Comparison of ENCODE assay signal across 1 cellular context in the genomic region with DNA sequence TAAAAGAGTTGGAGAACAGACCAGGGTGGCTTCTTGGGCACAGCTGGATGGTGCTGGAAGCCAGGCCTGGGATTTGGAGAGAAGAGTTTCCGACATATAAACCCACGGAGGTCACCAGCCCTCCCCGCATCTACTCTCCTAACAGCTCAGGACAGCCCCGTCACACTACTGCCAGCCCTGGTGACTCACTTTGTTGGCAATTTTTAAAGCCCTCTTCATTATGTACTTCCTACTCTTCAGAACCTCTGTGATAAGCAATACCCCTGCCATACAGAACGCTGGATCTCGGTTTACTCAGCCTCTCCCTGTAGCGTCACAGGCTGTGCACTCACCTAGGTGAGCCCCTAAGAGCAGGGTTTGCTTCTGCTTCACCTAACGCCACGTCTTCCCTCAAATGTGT.
TF ChIP-seq lines count a peak whose summit lies in the region.

No MANE protein-coding gene starts in this region.

TF ChIP-seq in HepG2, 621 proteins besides CTCF, POLR2A, EP300 and RAD21 (continued from another document):
- TF ChIP-seq, protein P1, sequence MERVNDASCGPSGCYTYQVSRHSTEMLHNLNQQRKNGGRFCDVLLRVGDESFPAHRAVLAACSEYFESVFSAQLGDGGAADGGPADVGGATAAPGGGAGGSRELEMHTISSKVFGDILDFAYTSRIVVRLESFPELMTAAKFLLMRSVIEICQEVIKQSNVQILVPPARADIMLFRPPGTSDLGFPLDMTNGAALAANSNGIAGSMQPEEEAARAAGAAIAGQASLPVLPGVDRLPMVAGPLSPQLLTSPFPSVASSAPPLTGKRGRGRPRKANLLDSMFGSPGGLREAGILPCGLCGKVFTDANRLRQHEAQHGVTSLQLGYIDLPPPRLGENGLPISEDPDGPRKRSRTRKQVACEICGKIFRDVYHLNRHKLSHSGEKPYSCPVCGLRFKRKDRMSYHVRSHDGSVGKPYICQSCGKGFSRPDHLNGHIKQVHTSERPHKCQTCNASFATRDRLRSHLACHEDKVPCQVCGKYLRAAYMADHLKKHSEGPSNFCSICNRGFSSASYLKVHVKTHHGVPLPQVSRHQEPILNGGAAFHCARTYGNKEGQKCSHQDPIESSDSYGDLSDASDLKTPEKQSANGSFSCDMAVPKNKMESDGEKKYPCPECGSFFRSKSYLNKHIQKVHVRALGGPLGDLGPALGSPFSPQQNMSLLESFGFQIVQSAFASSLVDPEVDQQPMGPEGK (CRISPR knock-in tag; IDR thresholded peaks at IDR 0.05): no peak
- TF ChIP-seq, protein P2, sequence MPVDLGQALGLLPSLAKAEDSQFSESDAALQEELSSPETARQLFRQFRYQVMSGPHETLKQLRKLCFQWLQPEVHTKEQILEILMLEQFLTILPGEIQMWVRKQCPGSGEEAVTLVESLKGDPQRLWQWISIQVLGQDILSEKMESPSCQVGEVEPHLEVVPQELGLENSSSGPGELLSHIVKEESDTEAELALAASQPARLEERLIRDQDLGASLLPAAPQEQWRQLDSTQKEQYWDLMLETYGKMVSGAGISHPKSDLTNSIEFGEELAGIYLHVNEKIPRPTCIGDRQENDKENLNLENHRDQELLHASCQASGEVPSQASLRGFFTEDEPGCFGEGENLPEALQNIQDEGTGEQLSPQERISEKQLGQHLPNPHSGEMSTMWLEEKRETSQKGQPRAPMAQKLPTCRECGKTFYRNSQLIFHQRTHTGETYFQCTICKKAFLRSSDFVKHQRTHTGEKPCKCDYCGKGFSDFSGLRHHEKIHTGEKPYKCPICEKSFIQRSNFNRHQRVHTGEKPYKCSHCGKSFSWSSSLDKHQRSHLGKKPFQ (CRISPR knock-in tag; IDR thresholded peaks at IDR 0.05; ENCODE audit: insufficient replicate concordance): no peak
- TF ChIP-seq ATF7-NPFF (CRISPR knock-in tag; IDR thresholded peaks at IDR 0.05; ENCODE audit: low read depth): no peak
- no peak for TF ChIP-seq ZNF3 (CRISPR knock-in tag; IDR thresholded peaks at IDR 0.05)
- TF ChIP-seq ZNF441 (CRISPR knock-in tag; IDR thresholded peaks at IDR 0.05; ENCODE audit: borderline replicate concordance): no peak
- no peak for TF ChIP-seq ZFX (CRISPR knock-in tag; IDR thresholded peaks at IDR 0.05; ENCODE audit: low read depth)
- TF ChIP-seq, protein P3, sequence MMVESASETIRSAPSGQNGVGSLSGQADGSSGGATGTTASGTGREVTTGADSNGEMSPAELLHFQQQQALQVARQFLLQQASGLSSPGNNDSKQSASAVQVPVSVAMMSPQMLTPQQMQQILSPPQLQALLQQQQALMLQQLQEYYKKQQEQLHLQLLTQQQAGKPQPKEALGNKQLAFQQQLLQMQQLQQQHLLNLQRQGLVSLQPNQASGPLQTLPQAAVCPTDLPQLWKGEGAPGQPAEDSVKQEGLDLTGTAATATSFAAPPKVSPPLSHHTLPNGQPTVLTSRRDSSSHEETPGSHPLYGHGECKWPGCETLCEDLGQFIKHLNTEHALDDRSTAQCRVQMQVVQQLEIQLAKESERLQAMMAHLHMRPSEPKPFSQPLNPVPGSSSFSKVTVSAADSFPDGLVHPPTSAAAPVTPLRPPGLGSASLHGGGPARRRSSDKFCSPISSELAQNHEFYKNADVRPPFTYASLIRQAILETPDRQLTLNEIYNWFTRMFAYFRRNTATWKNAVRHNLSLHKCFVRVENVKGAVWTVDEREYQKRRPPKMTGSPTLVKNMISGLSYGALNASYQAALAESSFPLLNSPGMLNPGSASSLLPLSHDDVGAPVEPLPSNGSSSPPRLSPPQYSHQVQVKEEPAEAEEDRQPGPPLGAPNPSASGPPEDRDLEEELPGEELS (CRISPR knock-in tag; IDR thresholded peaks at IDR 0.05): no peak
- no peak for TF ChIP-seq ISX (CRISPR knock-in tag; conservative IDR thresholded peaks at IDR 0.05)
- no peak for TF ChIP-seq KAT8 (CRISPR knock-in tag; IDR thresholded peaks at IDR 0.05)
- TF ChIP-seq, protein P4, sequence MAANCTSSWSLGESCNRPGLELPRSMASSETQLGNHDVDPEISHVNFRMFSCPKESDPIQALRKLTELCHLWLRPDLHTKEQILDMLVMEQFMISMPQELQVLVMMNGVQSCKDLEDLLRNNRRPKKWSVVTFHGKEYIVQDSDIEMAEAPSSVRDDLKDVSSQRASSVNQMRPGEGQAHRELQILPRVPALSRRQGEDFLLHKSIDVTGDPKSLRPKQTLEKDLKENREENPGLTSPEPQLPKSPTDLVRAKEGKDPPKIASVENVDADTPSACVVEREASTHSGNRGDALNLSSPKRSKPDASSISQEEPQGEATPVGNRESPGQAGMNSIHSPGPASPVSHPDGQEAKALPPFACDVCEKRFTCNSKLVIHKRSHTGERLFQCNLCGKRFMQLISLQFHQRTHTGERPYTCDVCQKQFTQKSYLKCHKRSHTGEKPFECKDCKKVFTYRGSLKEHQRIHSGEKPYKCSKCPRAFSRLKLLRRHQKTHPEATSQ (CRISPR knock-in tag; IDR thresholded peaks at IDR 0.05; ENCODE audit: borderline replicate concordance): no peak
- TF ChIP-seq, protein P5, sequence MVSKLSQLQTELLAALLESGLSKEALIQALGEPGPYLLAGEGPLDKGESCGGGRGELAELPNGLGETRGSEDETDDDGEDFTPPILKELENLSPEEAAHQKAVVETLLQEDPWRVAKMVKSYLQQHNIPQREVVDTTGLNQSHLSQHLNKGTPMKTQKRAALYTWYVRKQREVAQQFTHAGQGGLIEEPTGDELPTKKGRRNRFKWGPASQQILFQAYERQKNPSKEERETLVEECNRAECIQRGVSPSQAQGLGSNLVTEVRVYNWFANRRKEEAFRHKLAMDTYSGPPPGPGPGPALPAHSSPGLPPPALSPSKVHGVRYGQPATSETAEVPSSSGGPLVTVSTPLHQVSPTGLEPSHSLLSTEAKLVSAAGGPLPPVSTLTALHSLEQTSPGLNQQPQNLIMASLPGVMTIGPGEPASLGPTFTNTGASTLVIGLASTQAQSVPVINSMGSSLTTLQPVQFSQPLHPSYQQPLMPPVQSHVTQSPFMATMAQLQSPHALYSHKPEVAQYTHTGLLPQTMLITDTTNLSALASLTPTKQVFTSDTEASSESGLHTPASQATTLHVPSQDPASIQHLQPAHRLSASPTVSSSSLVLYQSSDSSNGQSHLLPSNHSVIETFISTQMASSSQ (IDR thresholded peaks at IDR 0.05; ENCODE audit: low read depth): no peak
- TF ChIP-seq, protein P5 (CRISPR knock-in tag; IDR thresholded peaks at IDR 0.05; ENCODE audit: borderline replicate concordance): no peak
- TF ChIP-seq MEIS2 (CRISPR knock-in tag; IDR thresholded peaks at IDR 0.05): no peak
- TF ChIP-seq ZNF136 (CRISPR knock-in tag; IDR thresholded peaks at IDR 0.05; ENCODE audit: low read depth): no peak
- TF ChIP-seq, protein P6, sequence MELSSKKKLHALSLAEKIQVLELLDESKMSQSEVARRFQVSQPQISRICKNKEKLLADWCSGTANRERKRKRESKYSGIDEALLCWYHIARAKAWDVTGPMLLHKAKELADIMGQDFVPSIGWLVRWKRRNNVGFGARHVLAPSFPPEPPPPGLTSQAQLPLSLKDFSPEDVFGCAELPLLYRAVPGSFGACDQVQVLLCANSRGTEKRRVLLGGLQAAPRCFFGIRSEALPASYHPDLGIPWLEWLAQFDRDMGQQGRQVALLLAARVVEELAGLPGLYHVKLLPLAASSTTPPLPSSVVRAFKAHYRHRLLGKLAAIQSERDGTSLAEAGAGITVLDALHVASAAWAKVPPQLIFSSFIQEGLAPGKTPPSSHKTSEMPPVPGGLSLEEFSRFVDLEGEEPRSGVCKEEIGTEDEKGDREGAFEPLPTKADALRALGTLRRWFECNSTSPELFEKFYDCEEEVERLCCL (CRISPR knock-in tag; IDR thresholded peaks at IDR 0.05; ENCODE audit: borderline replicate concordance): no peak
- no peak for TF ChIP-seq ZNF510 (CRISPR knock-in tag; IDR thresholded peaks at IDR 0.05; ENCODE audit: low read depth)
- TF ChIP-seq MED1 (CRISPR knock-in tag; IDR thresholded peaks at IDR 0.05): no peak
